Comparison of ENCODE assay signal across 20 cellular contexts in the genomic region with DNA sequence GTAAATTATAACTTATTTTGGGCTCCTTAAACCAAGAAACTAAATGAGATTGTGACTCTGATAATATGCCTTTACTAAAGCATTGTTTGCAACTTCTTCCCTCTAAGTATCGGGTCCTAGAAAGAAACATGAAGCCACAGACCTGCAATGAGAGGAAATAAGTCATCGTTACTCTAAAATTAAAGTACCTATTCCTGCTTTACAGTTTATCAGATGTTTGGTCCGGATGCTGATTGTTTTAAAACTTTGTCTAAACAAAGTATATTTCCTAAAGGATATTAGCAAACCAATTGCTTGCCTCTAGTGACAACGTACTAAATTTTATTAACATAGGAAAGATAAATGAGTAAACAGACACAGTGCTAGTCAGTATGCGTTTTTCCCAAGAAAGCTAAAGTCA.
DNase-seq lines count a peak whose midpoint lies in the region; ATAC-seq, FAIRE-seq and TF ChIP-seq lines count a peak whose summit lies in the region.
"Had no signal": no experiment of that assay in that cellular context is flagged by ENCODE, and none has a peak within 500 bp of the region (broad histone marks: within the 10 kb centered on the region; RNA-seq: fewer than 3 reads in every experiment).

No MANE protein-coding gene starts in this region.

- H3K27ac ChIP-seq in IMR-90 (ENCODE audit: insufficient read depth, low read length) (no peak overlapping the region), duodenal mucosa (ENCODE audit: low read depth, low read length) (peak overlapping the region; percentile 3), psoas muscle (peak overlapping the region; percentile 17), pancreas (no peak overlapping the region)

- peak overlapping the region; percentile 31; the same call in 1 of the 2 replicates for H3K14ac ChIP-seq in IMR-90 (replicated peaks; ENCODE audit: low read depth, low read length)

- no peaks in the 10 kb centered on the region for H3K9me3 ChIP-seq in IMR-90 (ENCODE audit: control insufficient read depth, insufficient read depth, low read length)
- no peaks in the 10 kb centered on the region for H3K9me3 ChIP-seq in duodenal mucosa (ENCODE audit: control insufficient read depth in 1 of 2, low read length in 2 of 2)
- no peaks in the 10 kb centered on the region for H3K9me3 ChIP-seq in psoas muscle
- H3K9me3 ChIP-seq in pancreas, result no peaks in the 10 kb centered on the region
- H3K9me3 ChIP-seq: gastroesophageal sphincter, HAP-1 had no signal

- ATAC-seq in IMR-90 (ENCODE audit: low read depth), result no peak
- peak in 1 of 4 donors; percentile 13 for ATAC-seq in psoas muscle
- ATAC-seq in pancreas, result no peak
- ATAC-seq: gastroesophageal sphincter; stimulated activated naive CD8-positive, alpha-beta T cell treated with anti-CD3 and anti-CD28 coated beads, Interleukin-15, amount 100 ng/mL, for 72 hours had no signal

- H3K27ac Mint-ChIP-seq in T-helper 2 cell treated with Interferon-gamma antibody and Interleukin-4, amounts not matched to agents 5 μg/mL and 100 μg/mL, for 36 hours, result peak overlapping the region; percentile 46
- H3K27ac Mint-ChIP-seq: CD4-positive, alpha-beta memory T cell; endodermal cell had no signal

- peak overlapping the region; percentile 55 for H3K4me3 Mint-ChIP-seq in T-helper 2 cell treated with Interferon-gamma antibody and Interleukin-4, amounts not matched to agents 5 μg/mL and 100 μg/mL, for 36 hours
- H3K4me3 Mint-ChIP-seq: CD4-positive, alpha-beta memory T cell; endodermal cell had no signal

- no peaks in the 10 kb centered on the region for H3K36me3 Mint-ChIP-seq in T-helper 2 cell treated with Interferon-gamma antibody and Interleukin-4, amounts not matched to agents 5 μg/mL and 100 μg/mL, for 36 hours (ENCODE audit: low read depth)
- H3K36me3 Mint-ChIP-seq: CD4-positive, alpha-beta memory T cell had no signal

- peak overlapping the region in 1 of 2 experiments; percentile 8; a peak in 1 of 4 replicates for H4K8ac ChIP-seq in IMR-90 (ENCODE audit: low read depth in 2 of 2, low read length in 2 of 2)

- H3K36me3 ChIP-seq in IMR-90 (ENCODE audit: control insufficient read depth, insufficient read depth, low read length) (no peaks in the 10 kb centered on the region), duodenal mucosa (ENCODE audit: control insufficient read depth in 1 of 2, insufficient read depth in 2 of 2, low read length in 2 of 2) (no peaks in the 10 kb centered on the region), psoas muscle (ENCODE audit: insufficient read depth in 1 of 2, low read depth in 1 of 2) (no peaks in the 10 kb centered on the region), pancreas (no peaks in the 10 kb centered on the region)
- H3K36me3 ChIP-seq: gastroesophageal sphincter, HAP-1 had no signal

- no peak overlapping the region for H2AK9ac ChIP-seq in IMR-90 (replicated peaks; ENCODE audit: low read depth, low read length, poor library complexity)

- no peak overlapping the region for H2AK5ac ChIP-seq in IMR-90 (ENCODE audit: low read depth, low read length)

- no peak for TF ChIP-seq RAD21 in IMR-90 (IDR thresholded peaks at IDR 0.05; ENCODE audit: low read length)

- H3K4me2 ChIP-seq in IMR-90 (ENCODE audit: low read depth, low read length), result peak overlapping the region; percentile 19; the same call in 1 of the 2 replicates

- H3K27me3 ChIP-seq in IMR-90 (ENCODE audit: control insufficient read depth, insufficient read depth, low read length), result no peaks in the 10 kb centered on the region
- H3K27me3 ChIP-seq in duodenal mucosa (ENCODE audit: control insufficient read depth in 1 of 2, insufficient read depth in 2 of 2, low read length in 2 of 2), result no peaks in the 10 kb centered on the region
- no peaks in the 10 kb centered on the region for H3K27me3 ChIP-seq in psoas muscle (ENCODE audit: insufficient read depth in 3 of 3, low read length in 2 of 3)
- H3K27me3 ChIP-seq in pancreas, result no peaks in the 10 kb centered on the region
- H3K27me3 ChIP-seq: gastroesophageal sphincter had no signal

- H3K9ac ChIP-seq in IMR-90 (ENCODE audit: low read depth, low read length) (no peak overlapping the region), duodenal mucosa (ENCODE audit: low read depth in 1 of 2, low read length in 2 of 2) (no peak overlapping the region)

- no peak for TF ChIP-seq CTCF in IMR-90 (conservative IDR thresholded peaks at IDR 0.05; ENCODE audit: low read depth, low read length)
- no peak for TF ChIP-seq CTCF in psoas muscle (IDR thresholded peaks at IDR 0.05)
- TF ChIP-seq CTCF in pancreas (IDR thresholded peaks at IDR 0.05), result no peak

- no peak overlapping the region for H4K91ac ChIP-seq in IMR-90 (ENCODE audit: insufficient read depth, low read depth, low read length)

- peak overlapping the region; percentile 58 for H2BK120ac ChIP-seq in IMR-90 (ENCODE audit: low read depth, low read length)

- no peak overlapping the region; the same call in 1 of the 2 replicates for H3K23ac ChIP-seq in IMR-90 (ENCODE audit: low read depth, low read length)

- no TSS peak for BruUV-seq in IMR-90 (replicated peaks; lab: Mats Ljungman, UMichigan)

- peaks cover 6% of the 10 kb centered on the region for H3K4me1 ChIP-seq in IMR-90 (ENCODE audit: control insufficient read depth, insufficient read depth, low read length)
- H3K4me1 ChIP-seq in duodenal mucosa (ENCODE audit: control insufficient read depth in 1 of 2, insufficient read depth in 2 of 2, low read length in 2 of 2), result no peaks in the 10 kb centered on the region
- H3K4me1 ChIP-seq in psoas muscle, result no peaks in the 10 kb centered on the region
- H3K4me1 ChIP-seq in pancreas, result no peaks in the 10 kb centered on the region
- H3K4me1 ChIP-seq: HAP-1 had no signal

- H3K56ac ChIP-seq in IMR-90 (ENCODE audit: extremely low read depth, insufficient read depth, low read length), result no peak overlapping the region

- intact Hi-C loops in IMR-90 (cut with micrococcal nuclease), result loop anchor here (2.0 kb wide), 2 partner anchors 15 to 215 kb away; no protein-coding TSS in a partner anchor
- intact Hi-C loops in psoas muscle (cut with DNase I), result loop anchor here in 1 of 2 donors (5.0 kb wide), 2 partner anchors 195 to 215 kb away; a partner anchor contains a TSS
- intact Hi-C loops in pancreas (cut with DNase I), result no loop called here

- H4K20me1 ChIP-seq in IMR-90 (ENCODE audit: insufficient read depth, low read length), result no peaks in the 10 kb centered on the region

- H3K27me3 Mint-ChIP-seq in T-helper 2 cell treated with Interferon-gamma antibody and Interleukin-4, amounts not matched to agents 5 μg/mL and 100 μg/mL, for 36 hours (ENCODE audit: low read depth), result no peaks in the 10 kb centered on the region
- H3K27me3 Mint-ChIP-seq: stimulated activated naive CD8-positive, alpha-beta T cell treated with anti-CD3 and anti-CD28 coated beads, Interleukin-15, amount 100 ng/mL, for 72 hours had no signal

- dilution Hi-C loops in IMR-90 (cut with HindIII; ENCODE audit: low sequenced_read_pairs, unreplicated experiment), result no loop called here

- WGBS in IMR-90 (ENCODE audit: extremely low coverage in 2 of 2, insufficient read length in 1 of 2), 2 experiments, result no CpG with 5 or more reads among the region's 5 CpGs
- 30 to 37% (median 33%) methylated on average over 5 of the region's 5 CpGs for WGBS in psoas muscle, 3 donors
- 29 to 31% methylated on average over 5 of the region's 5 CpGs for WGBS in pancreas, 2 donors

- CTCF ChIA-PET in IMR-90 (lab: Yijun Ruan, JAX), result interaction anchor here (1.2 kb wide), 1 partner anchor 214 kb away, joined by 3 read pairs; no protein-coding TSS in a partner anchor

- no peak overlapping the region for H4K5ac ChIP-seq in IMR-90 (ENCODE audit: low read depth, low read length)

- no peaks in the 10 kb centered on the region for H3K9me3 Mint-ChIP-seq in T-helper 2 cell treated with Interferon-gamma antibody and Interleukin-4, amounts not matched to agents 5 μg/mL and 100 μg/mL, for 36 hours
- H3K9me3 Mint-ChIP-seq: endodermal cell; stimulated activated naive CD8-positive, alpha-beta T cell treated with anti-CD3 and anti-CD28 coated beads, Interleukin-15, amount 100 ng/mL, for 72 hours had no signal

- DNase-seq in T-helper 2 cell treated with Interferon-gamma antibody and Interleukin-4, amounts not matched to agents 5 μg/mL and 100 μg/mL, for 36 hours (ENCODE audit: low spot score), result no peak
- DNase-seq in T-helper 2 cell (no peak), IMR-90 (no peak), psoas muscle (no peak), pancreas (no peak), NCI-H524 (lab: John Stamatoyannopoulos, UW) (no peak)
- DNase-seq in stimulated activated CD4-positive, alpha-beta T cell treated with anti-CD3 and anti-CD28 coated beads, Interleukin-2, amount 100 ng/mL, for 48 hours, result no peak
- DNase-seq: activated gamma-delta T cell treated with Interleukin-2 at 50 U/mL for 16 hours; endodermal cell; KBM-7; NCI-H1694 treated with DMSO at 0.1 percent for 48 hours; NCI-H446; stimulated activated naive CD8-positive, alpha-beta T cell treated with anti-CD3 and anti-CD28 coated beads, Interleukin-15, amount 100 ng/mL, for 72 hours had no signal

- peak overlapping the region; percentile 62 for H2BK5ac ChIP-seq in IMR-90 (ENCODE audit: low read depth, low read length, poor library complexity, severe bottlenecking)

- in situ Hi-C loops in IMR-90 (cut with MboI; ENCODE audit: low sequenced_read_pairs), result no loop called here

- no peaks in the 10 kb centered on the region for H3K79me1 ChIP-seq in IMR-90 (ENCODE audit: low read depth in 1 of 2, low read length in 2 of 2)

- 0 out of 3 replicates have a peak overlapping the region, but pooled peaks have one; percentile 0 for H2BK15ac ChIP-seq in IMR-90 (ENCODE audit: low read depth, low read length)

- peak overlapping the region; percentile 24; the same call in 1 of the 2 replicates for H3K18ac ChIP-seq in IMR-90 (ENCODE audit: low read depth, low read length)

- no peak overlapping the region for H3K4me3 ChIP-seq in IMR-90 (ENCODE audit: insufficient read depth, low read depth, low read length)
- H3K4me3 ChIP-seq in duodenal mucosa (ENCODE audit: low read depth in 1 of 2, low read length in 2 of 2), result no peak overlapping the region
- no peak overlapping the region for H3K4me3 ChIP-seq in psoas muscle
- no peak overlapping the region for H3K4me3 ChIP-seq in pancreas
- H3K4me3 ChIP-seq: gastroesophageal sphincter, HAP-1, skin epidermis had no signal

- no peak for TF ChIP-seq POLR2A in IMR-90 (IDR thresholded peaks at IDR 0.05; ENCODE audit: low read depth, low read length)

- H3K4me1 Mint-ChIP-seq in T-helper 2 cell treated with Interferon-gamma antibody and Interleukin-4, amounts not matched to agents 5 μg/mL and 100 μg/mL, for 36 hours (ENCODE audit: low read depth), result peaks cover 27% of the 10 kb centered on the region

- POLR2A ChIA-PET in IMR-90 (lab: Charles Lee; ENCODE audit: unreplicated experiment), result no interaction called here

- H3K4ac ChIP-seq in IMR-90 (ENCODE audit: low read depth, low read length), result no peak overlapping the region

- no peak overlapping the region for H2AFZ ChIP-seq in IMR-90 (replicated peaks; ENCODE audit: low read length, poor library complexity)

- H2BK20ac ChIP-seq in IMR-90 (ENCODE audit: low read depth, low read length), result peak overlapping the region; percentile 32; the same call in 1 of the 2 replicates

- FAIRE-seq in pancreas (lab: Jason Lieb, UNC), result no peak
- FAIRE-seq: bronchial epithelial cell, GM12891 had no signal

- H3K9me1 ChIP-seq in IMR-90 (ENCODE audit: insufficient read depth, low read length), result peaks cover 9% of the 10 kb centered on the region

TF ChIP-seq in IMR-90, 13 proteins besides CTCF, POLR2A, EP300 and RAD21 (continues in another document):
- TF ChIP-seq BHLHE40 (IDR thresholded peaks at IDR 0.05; ENCODE audit: low read depth, low read length), result no peak

Comparison
In these comparisons a context has a peak if more than half of its experiments do, and no peak if none do; other contexts are left out.
1. H3K27ac ChIP-seq: peak in duodenal mucosa (single experiment) and psoas muscle (single experiment); none in IMR-90 (single experiment) and pancreas (0 of 4).